1 cellular context compared by ENCODE assay signal in genomic region chr15:59166601-59167265, GRCh38.
TF ChIP-seq lines count a peak whose summit lies in the region.

No MANE protein-coding gene starts in this region.

TF ChIP-seq in SK-N-SH, 30 proteins besides CTCF, POLR2A, EP300 and RAD21 (continued from another document):
- no peak for TF ChIP-seq USF2 (IDR thresholded peaks at IDR 0.05; ENCODE audit: borderline replicate concordance, low read depth, low read length)
- no peak for TF ChIP-seq FOSL2 (IDR thresholded peaks at IDR 0.05; ENCODE audit: borderline replicate concordance, low read depth)
- TF ChIP-seq FOXJ3 (CRISPR knock-in tag; IDR thresholded peaks at IDR 0.05): no peak
- no peak for TF ChIP-seq SIN3A (IDR thresholded peaks at IDR 0.05; ENCODE audit: borderline replicate concordance, low read depth, low read length)
- no peak for TF ChIP-seq USF1 (IDR thresholded peaks at IDR 0.05; ENCODE audit: borderline replicate concordance, low read depth)
- TF ChIP-seq TEAD4 (IDR thresholded peaks at IDR 0.05; ENCODE audit: borderline replicate concordance, insufficient read depth): no peak
TF ChIP-seq in SK-N-SH: peak in this region for 0.
